Comparison of ENCODE assay signal across 8 cellular contexts in the genomic region with DNA sequence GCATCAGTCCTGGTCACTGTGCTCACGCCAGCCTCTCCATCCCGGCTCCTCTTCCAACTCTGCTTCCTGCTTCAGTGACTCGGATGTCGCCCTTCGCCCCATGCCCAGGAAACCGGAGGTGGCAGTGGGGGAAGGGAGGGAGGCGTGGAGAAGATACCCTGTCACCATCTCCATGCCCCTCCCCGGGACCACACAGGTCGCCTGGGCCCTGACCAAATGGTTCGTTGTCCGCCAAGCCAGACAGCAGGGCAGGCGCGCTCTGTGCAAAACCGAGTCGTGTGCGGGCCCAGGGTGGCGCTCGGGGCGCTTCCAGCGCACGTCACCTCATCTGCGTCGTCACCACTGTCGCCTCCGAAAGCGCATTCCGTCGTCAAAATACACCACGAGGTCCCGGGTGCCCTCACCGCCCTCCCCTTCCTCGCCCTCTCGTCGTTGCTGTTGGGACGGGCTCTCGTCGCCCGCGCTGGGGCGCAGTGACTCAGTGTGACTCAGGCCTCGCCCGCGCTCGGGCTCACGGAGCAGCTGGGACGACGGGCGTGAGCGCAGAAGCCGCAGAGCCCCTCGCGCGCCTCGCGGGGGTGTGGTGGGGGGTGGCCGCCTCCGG. TPM values are rescaled to one million over a fixed set of nuclear protein-coding genes. Genes with fewer than 3 reads are reported as not detected.
A peak's percentile ranks its signal among the peaks of the same experiment; 100 is the strongest.
DNase-seq lines count a peak whose midpoint lies in the region; ATAC-seq and TF ChIP-seq lines count a peak whose summit lies in the region.

No MANE protein-coding gene starts in this region.

- TF ChIP-seq CTCF in NB4 (IDR thresholded peaks at IDR 0.05; ENCODE audit: low read depth, low read length): no peak
- TF ChIP-seq CTCF in MM.1S (IDR thresholded peaks at IDR 0.05; ENCODE audit: low read length): no peak

- peaks cover 14 to 37% (median 15%) of the 10 kb centered on the region in 5 donors for H3K27me3 Mint-ChIP-seq in naive thymus-derived CD4-positive, alpha-beta T cell

- H3K9me3 ChIP-seq in BLaER1: no peaks in the 10 kb centered on the region; the same call in 1 of the 2 replicates
- H3K9me3 ChIP-seq in naive thymus-derived CD4-positive, alpha-beta T cell (ENCODE audit: control insufficient read depth in 2 of 3, low read length in 3 of 3): no peaks in the 10 kb centered on the region
- no peaks in the 10 kb centered on the region for H3K9me3 ChIP-seq in MM.1S (replicated peaks; ENCODE audit: insufficient read depth, low read length)

- peaks cover 0 to 2% (median 0%) of the 10 kb centered on the region in 5 donors for H3K36me3 Mint-ChIP-seq in naive thymus-derived CD4-positive, alpha-beta T cell

- no peak overlapping the region for H3K27ac ChIP-seq in BLaER1
- H3K27ac ChIP-seq in naive thymus-derived CD4-positive, alpha-beta T cell (ENCODE audit: low read depth, low read length): peak overlapping the region; percentile 19
- no peak overlapping the region for H3K27ac ChIP-seq in MM.1S (ENCODE audit: low read length)

- no peaks in the 10 kb centered on the region for H3K36me3 ChIP-seq in BLaER1
- H3K36me3 ChIP-seq in naive thymus-derived CD4-positive, alpha-beta T cell (ENCODE audit: control insufficient read depth in 2 of 3, insufficient read depth in 3 of 3, low read length in 3 of 3): no peaks in the 10 kb centered on the region
- no peaks in the 10 kb centered on the region for H3K36me3 ChIP-seq in MM.1S (replicated peaks; ENCODE audit: insufficient read depth, low read length)

- no peaks in the 10 kb centered on the region for H3K79me2 ChIP-seq in MM.1S (ENCODE audit: low read length)

- intact Hi-C loops in naive thymus-derived CD4-positive, alpha-beta T cell (cut with micrococcal nuclease): loop anchor here in 1 of 2 donors (2.0 kb wide), 1 partner anchor 32 kb away; no protein-coding TSS in a partner anchor

- peaks cover 14 to 26% (median 21%) of the 10 kb centered on the region in 7 donors for H3K4me1 Mint-ChIP-seq in naive thymus-derived CD4-positive, alpha-beta T cell

- H3K4me1 ChIP-seq in BLaER1 (peaks cover 56% of the 10 kb centered on the region), MM.1S (ENCODE audit: low read length) (no peaks in the 10 kb centered on the region)
- H3K4me1 ChIP-seq in naive thymus-derived CD4-positive, alpha-beta T cell (ENCODE audit: control insufficient read depth in 2 of 2, insufficient read depth in 2 of 2, low read length in 2 of 2): peaks cover 10 to 13% of the 10 kb centered on the region in 2 donors

- H3K4me3 Mint-ChIP-seq in naive thymus-derived CD4-positive, alpha-beta T cell: peak overlapping the region; percentile 63 to 85 (median 76)

- peak; percentile 96 for ATAC-seq in naive thymus-derived CD4-positive, alpha-beta T cell

- DNase-seq in NB4 (ENCODE audit: low read depth): peak; percentile 62
- peak; percentile 67 for DNase-seq in activated T-cell treated with anti-CD3 and anti-CD28 coated beads for 1 hour (ENCODE audit: low read depth)
- DNase-seq in erythroblast (lab: John Stamatoyannopoulos, UW): peak; percentile 70 to 73
- peak; percentile 56 to 88 (median 71) for DNase-seq in naive thymus-derived CD4-positive, alpha-beta T cell
- peak; percentile 63 to 68 for DNase-seq in stimulated activated CD8-positive, alpha-beta memory T cell treated with anti-CD3 and anti-CD28 coated beads, Interleukin-7, amount 100 ng/mL, for 48 hours (ENCODE audit: extremely low read depth in 1 of 2, low read depth in 1 of 2)
- DNase-seq in MM.1S: no peak
- DNase-seq in cortex of kidney (lab: John Stamatoyannopoulos, UW): no peak

- POLR2A ChIA-PET in naive thymus-derived CD4-positive, alpha-beta T cell (lab: Charles Lee): interaction anchor here (1.0 kb wide), 1 partner anchor 15 kb away, joined by 4 read pairs; no protein-coding TSS in a partner anchor

- peaks cover 48% of the 10 kb centered on the region for H3K27me3 ChIP-seq in BLaER1
- H3K27me3 ChIP-seq in naive thymus-derived CD4-positive, alpha-beta T cell (ENCODE audit: control insufficient read depth in 2 of 2, insufficient read depth in 2 of 2, low read length in 2 of 2): peaks cover 4% of the 10 kb centered on the region in 2 donors
- H3K27me3 ChIP-seq in MM.1S (replicated peaks; ENCODE audit: insufficient read depth, low read length): 0 out of 2 replicates have a peak, but pooled peaks cover 3% of the 10 kb centered on the region

- H2AFZ ChIP-seq in MM.1S (ENCODE audit: low read length): no peak overlapping the region

- H3K4me3 ChIP-seq in BLaER1 (peak overlapping the region; percentile 62), NB4 (ENCODE audit: low read depth, low read length) (no peak overlapping the region), MM.1S (ENCODE audit: low read length) (no peak overlapping the region)
- H3K4me3 ChIP-seq in naive thymus-derived CD4-positive, alpha-beta T cell (ENCODE audit: low read length): peak overlapping the region; percentile 52

- H3K9ac ChIP-seq in BLaER1 (0 out of 2 replicates have a peak overlapping the region, but pooled peaks have one; percentile 57), MM.1S (ENCODE audit: low read length) (no peak overlapping the region)

- no peaks in the 10 kb centered on the region for H3K9me2 ChIP-seq in MM.1S (replicated peaks; ENCODE audit: insufficient read depth, low read length)

- H3K4me2 ChIP-seq in BLaER1: peak overlapping the region; percentile 90
- H3K4me2 ChIP-seq in MM.1S (ENCODE audit: low read depth, low read length): no peak overlapping the region

- peaks cover 0 to 2% (median 0%) of the 10 kb centered on the region in 11 donors for H3K9me3 Mint-ChIP-seq in naive thymus-derived CD4-positive, alpha-beta T cell

- CTCF ChIA-PET in naive thymus-derived CD4-positive, alpha-beta T cell (lab: Charles Lee): no interaction called here

- TF ChIP-seq POLR2A in NB4 (IDR thresholded peaks at IDR 0.05; ENCODE audit: extremely low read depth, insufficient read length) (no peak), erythroblast (IDR thresholded peaks at IDR 0.05; ENCODE audit: low read length) (no peak)

- peak overlapping the region in 6 of 9 donors; percentile 48 to 84 (median 80) for H3K27ac Mint-ChIP-seq in naive thymus-derived CD4-positive, alpha-beta T cell

- H4K20me1 ChIP-seq in BLaER1 (peaks cover 10% of the 10 kb centered on the region; the same call in 1 of the 2 replicates), MM.1S (ENCODE audit: insufficient read depth, low read length) (no peaks in the 10 kb centered on the region)

- H3F3A ChIP-seq in MM.1S (ENCODE audit: insufficient read depth, low read length): no peaks in the 10 kb centered on the region

RNA-seq across cellular contexts. Expression of a gene that starts 39.2 kb away (rescaled TPM):
- 10 to 100 TPM in 2 of 5 experiments, 1 to 10 TPM in 3; 6.0 to 13.5 (median 6.5) TPM for total RNA-seq in naive thymus-derived CD4-positive, alpha-beta T cell
- 1 to 10 TPM; 4.0 to 6.8 TPM for polyA plus RNA-seq in naive thymus-derived CD4-positive, alpha-beta T cell

RNA-seq across cellular contexts. Expression of a gene that starts 56.4 kb away (rescaled TPM):
- total RNA-seq in naive thymus-derived CD4-positive, alpha-beta T cell: 1 to 10 TPM; 1.1 to 4.4 (median 2.8) TPM
- polyA plus RNA-seq in naive thymus-derived CD4-positive, alpha-beta T cell: under 1 TPM; 0.33 to 0.55 TPM

Comparison
In these comparisons a context has a peak if more than half of its experiments do, and no peak if none do; other contexts are left out.
1. H3K4me3 ChIP-seq: peak in BLaER1 (single experiment) and naive thymus-derived CD4-positive, alpha-beta T cell (single experiment); none in NB4 (single experiment) and MM.1S (single experiment).
2. DNase-seq: peak in NB4 (single experiment), activated T-cell treated with anti-CD3 and anti-CD28 coated beads for 1 hour (single experiment), erythroblast (2 of 2), naive thymus-derived CD4-positive, alpha-beta T cell (9 of 9) and stimulated activated CD8-positive, alpha-beta memory T cell treated with anti-CD3 and anti-CD28 coated beads, Interleukin-7, amount 100 ng/mL, for 48 hours (2 of 2); none in MM.1S (single experiment) and cortex of kidney (single experiment).